9 cellular contexts compared by ENCODE assay signal in the genomic region with DNA sequence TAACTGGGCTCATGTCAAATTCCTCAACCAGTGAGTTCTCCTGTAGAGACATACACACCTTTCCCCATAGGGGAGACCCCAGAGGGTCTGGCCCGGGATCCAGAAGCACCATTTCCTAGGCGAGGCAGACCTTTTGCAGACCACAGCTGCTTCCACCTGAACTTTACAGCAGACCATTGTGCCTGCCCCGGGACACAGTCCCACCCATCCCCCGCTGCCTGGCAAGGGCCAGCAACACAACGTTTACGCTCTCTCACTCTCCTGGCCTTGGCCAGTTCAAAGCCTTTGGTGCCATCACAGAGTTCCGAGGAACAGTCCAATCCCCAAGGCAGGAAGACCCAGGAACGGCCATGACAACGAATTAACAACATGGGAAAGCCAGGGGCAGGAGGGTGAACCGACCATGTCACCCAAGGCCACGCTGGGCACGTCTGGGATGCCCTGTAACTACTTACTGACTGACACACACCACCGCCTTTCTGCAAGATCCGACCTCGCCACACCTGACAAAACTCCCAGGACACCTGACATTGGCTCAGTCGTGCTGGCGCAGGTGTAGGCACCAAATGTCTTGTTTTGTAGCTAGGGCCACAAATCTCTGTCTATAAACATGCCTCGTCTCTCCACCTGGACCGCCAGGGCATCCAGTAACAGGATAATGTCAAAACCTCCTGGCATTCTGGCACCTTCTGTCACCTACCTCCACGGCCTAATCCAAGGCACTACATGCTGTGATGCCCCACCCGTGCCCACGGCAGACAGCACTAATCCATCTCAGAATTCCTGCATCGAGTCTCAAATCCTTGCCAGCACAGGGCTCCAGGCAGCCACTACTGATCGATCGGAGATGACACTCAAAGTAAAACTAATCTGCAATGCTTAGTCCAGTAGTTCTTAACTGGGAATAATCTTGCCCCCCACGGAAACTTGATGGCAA. TPM values are rescaled to one million over a fixed set of nuclear protein-coding genes. Genes with fewer than 3 reads are reported as not detected.
DNase-seq lines count a peak whose midpoint lies in the region; ATAC-seq, FAIRE-seq and TF ChIP-seq lines count a peak whose summit lies in the region.
"Had no signal": no experiment of that assay in that cellular context is flagged by ENCODE, and none has a peak within 500 bp of the region (broad histone marks: within the 10 kb centered on the region; RNA-seq: fewer than 3 reads in every experiment).

No MANE protein-coding gene starts in this region.

- DNase-seq in activated naive CD8-positive, alpha-beta T cell treated with anti-CD3 and anti-CD28 coated beads, Interleukin-2, amount 10 ng/mL, durations not matched to agents 7 days and 5 days, result no peak
- DNase-seq in left lobe of liver (ENCODE audit: low spot score), result no peak
- no peak for DNase-seq in stimulated activated naive CD8-positive, alpha-beta T cell treated with anti-CD3 and anti-CD28 coated beads, Interleukin-15, amount 100 ng/mL, for 72 hours
- DNase-seq in frontal cortex (ENCODE audit: low spot score in 2 of 2), result no peak
- no peak for DNase-seq in NCI-H1092 (lab: John Stamatoyannopoulos, UW)
- no peak for DNase-seq in H54 (ENCODE audit: insufficient read length, low spot score)
- no peak for DNase-seq in NCI-H2029 treated with DMSO at 0.1 percent for 48 hours (lab: John Stamatoyannopoulos, UW)

- no peaks in the 10 kb centered on the region for H3K27me3 ChIP-seq in HUES6 (ENCODE audit: control insufficient read depth, insufficient read depth, low read length)

- H3K27ac Mint-ChIP-seq in activated naive CD8-positive, alpha-beta T cell treated with anti-CD3 and anti-CD28 coated beads, Interleukin-2, amount 10 ng/mL, durations not matched to agents 7 days and 5 days, result peak overlapping the region; percentile 98
- H3K27ac Mint-ChIP-seq in stimulated activated naive CD8-positive, alpha-beta T cell treated with anti-CD3 and anti-CD28 coated beads, Interleukin-15, amount 100 ng/mL, for 72 hours, result peak overlapping the region; percentile 93 to 94

- H3K9me3 Mint-ChIP-seq in activated naive CD8-positive, alpha-beta T cell treated with anti-CD3 and anti-CD28 coated beads, Interleukin-2, amount 10 ng/mL, durations not matched to agents 7 days and 5 days, result no peaks in the 10 kb centered on the region
- no peaks in the 10 kb centered on the region for H3K9me3 Mint-ChIP-seq in stimulated activated naive CD8-positive, alpha-beta T cell treated with anti-CD3 and anti-CD28 coated beads, Interleukin-15, amount 100 ng/mL, for 72 hours

- H3K4me3 ChIP-seq in HUES6 (ENCODE audit: low read depth, low read length), result no peak overlapping the region

- TF ChIP-seq POLR2A in H54 (IDR thresholded peaks at IDR 0.05; ENCODE audit: low read depth, low read length), result no peak

- no peak for FAIRE-seq in frontal cortex (lab: Jason Lieb, UNC)
- no peak for FAIRE-seq in H54 (lab: Jason Lieb, UNC)
- FAIRE-seq: islet of Langerhans had no signal

- peak overlapping the region; percentile 31; the same call in 1 of the 2 replicates for H3K27ac ChIP-seq in HUES6 (ENCODE audit: low read depth, low read length)

- ATAC-seq in activated naive CD8-positive, alpha-beta T cell treated with anti-CD3 and anti-CD28 coated beads, Interleukin-2, amount 10 ng/mL, durations not matched to agents 7 days and 5 days (ENCODE audit: low read depth), result no peak
- peak; percentile 34 for ATAC-seq in left lobe of liver
- no peak for ATAC-seq in stimulated activated naive CD8-positive, alpha-beta T cell treated with anti-CD3 and anti-CD28 coated beads, Interleukin-15, amount 100 ng/mL, for 72 hours

- H3K27me3 Mint-ChIP-seq in activated naive CD8-positive, alpha-beta T cell treated with anti-CD3 and anti-CD28 coated beads, Interleukin-2, amount 10 ng/mL, durations not matched to agents 7 days and 5 days, result no peaks in the 10 kb centered on the region
- H3K27me3 Mint-ChIP-seq in stimulated activated naive CD8-positive, alpha-beta T cell treated with anti-CD3 and anti-CD28 coated beads, Interleukin-15, amount 100 ng/mL, for 72 hours, result no peaks in the 10 kb centered on the region

- peaks cover 58% of the 10 kb centered on the region for H3K4me1 ChIP-seq in HUES6 (ENCODE audit: control insufficient read depth, insufficient read depth, low read length)

- peaks cover 81% of the 10 kb centered on the region for H3K36me3 ChIP-seq in HUES6 (ENCODE audit: control insufficient read depth, insufficient read depth, low read length)

- peaks cover 58% of the 10 kb centered on the region for H3K36me3 Mint-ChIP-seq in activated naive CD8-positive, alpha-beta T cell treated with anti-CD3 and anti-CD28 coated beads, Interleukin-2, amount 10 ng/mL, durations not matched to agents 7 days and 5 days

- H3K9ac ChIP-seq in HUES6 (ENCODE audit: low read length), result no peak overlapping the region

- H3K4me1 Mint-ChIP-seq in activated naive CD8-positive, alpha-beta T cell treated with anti-CD3 and anti-CD28 coated beads, Interleukin-2, amount 10 ng/mL, durations not matched to agents 7 days and 5 days, result peaks cover 82% of the 10 kb centered on the region
- peaks cover 99% of the 10 kb centered on the region for H3K4me1 Mint-ChIP-seq in stimulated activated naive CD8-positive, alpha-beta T cell treated with anti-CD3 and anti-CD28 coated beads, Interleukin-15, amount 100 ng/mL, for 72 hours

- POLR2A ChIA-PET in activated naive CD8-positive, alpha-beta T cell treated with anti-CD3 and anti-CD28 coated beads, Interleukin-2, amount 10 ng/mL, durations not matched to agents 7 days and 5 days (lab: Charles Lee), result interaction anchor here (0.6 to 2.9 kb wide), 6 partner anchors 8 to 49 kb away, joined by 3 to 10 read pairs (median 3); no protein-coding TSS in a partner anchor

- H3K4me3 Mint-ChIP-seq in activated naive CD8-positive, alpha-beta T cell treated with anti-CD3 and anti-CD28 coated beads, Interleukin-2, amount 10 ng/mL, durations not matched to agents 7 days and 5 days, result peak overlapping the region; percentile 74
- peak overlapping the region; percentile 89 to 97 for H3K4me3 Mint-ChIP-seq in stimulated activated naive CD8-positive, alpha-beta T cell treated with anti-CD3 and anti-CD28 coated beads, Interleukin-15, amount 100 ng/mL, for 72 hours

- H3K9me3 ChIP-seq in HUES6 (ENCODE audit: control insufficient read depth, insufficient read depth, low read depth, low read length), result no peaks in the 10 kb centered on the region

RNA-seq across cellular contexts. Expression of a gene that starts 51.3 kb away (rescaled TPM):
- 100 to 1,000 TPM; 803 to 821 TPM for total RNA-seq in activated naive CD8-positive, alpha-beta T cell treated with anti-CD3 and anti-CD28 coated beads, Interleukin-2, amount 10 ng/mL, durations not matched to agents 7 days and 5 days
- total RNA-seq in left lobe of liver (204 TPM), frontal cortex (32.2 TPM)
